In the genomic region with DNA sequence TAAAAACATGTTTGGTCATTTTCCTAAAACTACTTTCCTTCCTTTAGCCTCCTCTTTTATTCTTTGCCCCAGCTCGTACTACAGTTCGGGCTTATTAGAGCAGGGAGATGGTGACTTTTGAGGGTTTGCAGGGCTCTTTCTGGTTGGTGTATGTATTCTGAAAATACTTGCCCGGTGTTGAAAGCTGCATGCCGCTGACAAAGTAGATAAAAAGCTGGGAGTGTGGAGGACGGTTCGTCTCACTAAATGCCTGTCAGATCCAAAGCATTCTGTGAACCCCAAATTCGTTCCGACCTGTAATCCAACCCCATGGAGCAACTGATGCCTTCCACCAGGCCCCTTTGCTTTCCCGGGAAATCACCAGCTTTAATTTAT, we compare ENCODE assay signal across 8 cellular contexts. TPM values are rescaled to one million over a fixed set of nuclear protein-coding genes. Genes with fewer than 3 reads are reported as not detected.
DNase-seq lines count a peak whose midpoint lies in the region; ATAC-seq and TF ChIP-seq lines count a peak whose summit lies in the region.

No MANE protein-coding gene starts in this region.

- peak overlapping the region; percentile 41 for H3K27ac ChIP-seq in ACC112 (ENCODE audit: low read depth, low read length)
- H3K27ac ChIP-seq in HEK293 (ENCODE audit: extremely low read depth, low read depth, low read length), result peak overlapping the region; percentile 95
- peak overlapping the region; percentile 70 to 83 (median 78) for H3K27ac ChIP-seq in body of pancreas
- H3K27ac ChIP-seq in lower lobe of right lung, result peak overlapping the region; percentile 85
- H3K27ac ChIP-seq in vagina, result peak overlapping the region; percentile 94

- peaks cover 8% of the 10 kb centered on the region for H3K79me2 ChIP-seq in ACC112 (ENCODE audit: control insufficient read depth, insufficient read depth, low read length, unreplicated experiment)

- no peak for TF ChIP-seq CTCF in HEK293 (tag by site-specific recombination; IDR thresholded peaks at IDR 0.05)
- TF ChIP-seq CTCF in body of pancreas (IDR thresholded peaks at IDR 0.05), result no peak
- no peak for TF ChIP-seq CTCF in lower lobe of right lung (IDR thresholded peaks at IDR 0.05)
- TF ChIP-seq CTCF in vagina (IDR thresholded peaks at IDR 0.05), result no peak

- H3K9me3 ChIP-seq in HEK293 (ENCODE audit: control insufficient read depth, insufficient read depth, low read depth, low read length) (no peaks in the 10 kb centered on the region), body of pancreas (no peaks in the 10 kb centered on the region), lower lobe of right lung (no peaks in the 10 kb centered on the region), vagina (no peaks in the 10 kb centered on the region)

- peaks cover 16% of the 10 kb centered on the region for H3K4me1 ChIP-seq in ACC112 (ENCODE audit: control insufficient read depth, insufficient read depth, low read length, unreplicated experiment)
- peaks cover 38% of the 10 kb centered on the region for H3K4me1 ChIP-seq in HEK293 (ENCODE audit: control insufficient read depth, insufficient read depth, low read length)
- H3K4me1 ChIP-seq in body of pancreas, result peaks cover 51% of the 10 kb centered on the region
- H3K4me1 ChIP-seq in lower lobe of right lung, result peaks cover 13% of the 10 kb centered on the region
- peaks cover 38% of the 10 kb centered on the region for H3K4me1 ChIP-seq in vagina

- CTCF ChIA-PET in HEK293 (lab: Yijun Ruan, JAX), result interaction anchor here (0.7 to 2.2 kb wide), 5 partner anchors 9 to 527 kb away, joined by 3 to 8 read pairs (median 5); no protein-coding TSS in a partner anchor

- DNase-seq in body of pancreas, result no peak
- DNase-seq in lower lobe of right lung, result no peak
- no peak for DNase-seq in vagina (ENCODE audit: extremely low spot score in 2 of 2)
- DNase-seq in NCI-H2107 treated with DMSO at 0.1 percent for 48 hours (lab: John Stamatoyannopoulos, UW; ENCODE audit: unreplicated experiment), result no peak
- no peak for DNase-seq in ecto neural progenitor cell (ENCODE audit: low spot score)
- no peak for DNase-seq in activated effector memory CD4-positive, alpha-beta T cell treated with Interleukin-2 at 50 U/mL for 16 hours

- ATAC-seq in body of pancreas (no peak), lower lobe of right lung (peak; percentile 4 to 20)

- TF ChIP-seq POLR2A in body of pancreas (IDR thresholded peaks at IDR 0.05), result no peak
- no peak for TF ChIP-seq POLR2A in vagina (IDR thresholded peaks at IDR 0.05)

- peaks cover 12% of the 10 kb centered on the region for H3K36me3 ChIP-seq in ACC112 (ENCODE audit: insufficient read depth, low read length)
- H3K36me3 ChIP-seq in HEK293 (ENCODE audit: control insufficient read depth in 2 of 2, insufficient read depth in 1 of 2, low read length in 2 of 2), result peaks cover 0 to 3% of the 10 kb centered on the region in 2 experiments; a peak in 2 of 3 replicates
- no peaks in the 10 kb centered on the region for H3K36me3 ChIP-seq in body of pancreas (replicated peaks in 1 of 2; ENCODE audit: insufficient read depth in 1 of 2, low read depth in 2 of 2)
- H3K36me3 ChIP-seq in lower lobe of right lung, result no peaks in the 10 kb centered on the region
- no peaks in the 10 kb centered on the region for H3K36me3 ChIP-seq in vagina

- intact Hi-C loops in body of pancreas (cut with DNase I), result no loop called here
- intact Hi-C loops in lower lobe of right lung (cut with DNase I), result no loop called here
- intact Hi-C loops in vagina (cut with DNase I), result no loop called here

- peak overlapping the region; percentile 6 for H2AFZ ChIP-seq in ACC112 (ENCODE audit: low read length, unreplicated experiment)

- H3K4me3 ChIP-seq in ACC112 (ENCODE audit: low read depth, low read length), result peak overlapping the region; percentile 77
- peak overlapping the region; percentile 61 for H3K4me3 ChIP-seq in HEK293 (ENCODE audit: low read depth, low read length)
- peak overlapping the region in 1 of 2 donors; percentile 16 for H3K4me3 ChIP-seq in body of pancreas
- H3K4me3 ChIP-seq in lower lobe of right lung, result peak overlapping the region; percentile 71
- peak overlapping the region; percentile 56 to 65 for H3K4me3 ChIP-seq in vagina

- 34 to 59% methylated on average over 9 of the region's 9 CpGs for WGBS in body of pancreas, 2 donors

- POLR2A ChIA-PET in HEK293 (lab: Yijun Ruan, JAX), result interaction anchor here (1.0 to 2.5 kb wide), 4 partner anchors 19 to 81 kb away, joined by 3 to 12 read pairs (median 4); a partner anchor contains a TSS

- H3K27me3 ChIP-seq in ACC112 (ENCODE audit: insufficient read depth, low read length), result no peaks in the 10 kb centered on the region
- H3K27me3 ChIP-seq in body of pancreas, result no peaks in the 10 kb centered on the region
- no peaks in the 10 kb centered on the region for H3K27me3 ChIP-seq in lower lobe of right lung (ENCODE audit: low read depth)
- no peaks in the 10 kb centered on the region for H3K27me3 ChIP-seq in vagina

TF ChIP-seq in HEK293, 187 proteins besides CTCF, POLR2A, EP300 and RAD21:
- TF ChIP-seq SP7 (tag by site-specific recombination; IDR thresholded peaks at IDR 0.05) (no peak), ZNF785 (tag by site-specific recombination; IDR thresholded peaks at IDR 0.05) (no peak), ZNF629 (tag by site-specific recombination; IDR thresholded peaks at IDR 0.05) (no peak), ZNF404 (tag by site-specific recombination; IDR thresholded peaks at IDR 0.05) (no peak), KLF16 (tag by site-specific recombination; IDR thresholded peaks at IDR 0.05) (no peak), ZIC2 (tag by site-specific recombination; IDR thresholded peaks at IDR 0.05) (no peak), GLI2 (tag by site-specific recombination; IDR thresholded peaks at IDR 0.05; ENCODE audit: borderline replicate concordance, low read depth) (no peak), ZNF121 (tag by site-specific recombination; IDR thresholded peaks at IDR 0.05) (no peak), KLF9 (tag by site-specific recombination; IDR thresholded peaks at IDR 0.05; ENCODE audit: low read depth) (no peak), ZNF776 (tag by site-specific recombination; IDR thresholded peaks at IDR 0.05; ENCODE audit: borderline replicate concordance) (no peak), ZBTB21 (tag by site-specific recombination; IDR thresholded peaks at IDR 0.05) (no peak)
- TF ChIP-seq, protein P1, sequence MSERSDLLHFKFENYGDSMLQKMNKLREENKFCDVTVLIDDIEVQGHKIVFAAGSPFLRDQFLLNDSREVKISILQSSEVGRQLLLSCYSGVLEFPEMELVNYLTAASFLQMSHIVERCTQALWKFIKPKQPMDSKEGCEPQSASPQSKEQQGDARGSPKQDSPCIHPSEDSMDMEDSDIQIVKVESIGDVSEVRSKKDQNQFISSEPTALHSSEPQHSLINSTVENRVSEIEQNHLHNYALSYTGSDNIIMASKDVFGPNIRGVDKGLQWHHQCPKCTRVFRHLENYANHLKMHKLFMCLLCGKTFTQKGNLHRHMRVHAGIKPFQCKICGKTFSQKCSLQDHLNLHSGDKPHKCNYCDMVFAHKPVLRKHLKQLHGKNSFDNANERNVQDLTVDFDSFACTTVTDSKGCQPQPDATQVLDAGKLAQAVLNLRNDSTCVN (tag by site-specific recombination; optimal IDR thresholded peaks at IDR 0.05), result no peak
- TF ChIP-seq, protein P2, sequence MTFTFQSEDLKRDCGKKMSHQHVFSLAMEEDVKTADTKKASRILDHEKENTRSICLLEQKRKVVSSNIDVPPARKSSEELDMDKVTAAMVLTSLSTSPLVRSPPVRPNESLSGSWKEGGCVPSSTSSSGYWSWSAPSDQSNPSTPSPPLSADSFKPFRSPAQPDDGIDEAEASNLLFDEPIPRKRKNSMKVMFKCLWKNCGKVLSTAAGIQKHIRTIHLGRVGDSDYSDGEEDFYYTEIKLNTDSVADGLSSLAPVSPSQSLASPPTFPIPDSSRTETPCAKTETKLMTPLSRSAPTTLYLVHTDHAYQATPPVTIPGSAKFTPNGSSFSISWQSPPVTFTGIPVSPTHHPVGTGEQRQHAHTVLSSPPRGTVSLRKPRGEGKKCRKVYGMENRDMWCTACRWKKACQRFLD (tag by site-specific recombination; IDR thresholded peaks at IDR 0.05), result no peak
- TF ChIP-seq, protein P3, sequence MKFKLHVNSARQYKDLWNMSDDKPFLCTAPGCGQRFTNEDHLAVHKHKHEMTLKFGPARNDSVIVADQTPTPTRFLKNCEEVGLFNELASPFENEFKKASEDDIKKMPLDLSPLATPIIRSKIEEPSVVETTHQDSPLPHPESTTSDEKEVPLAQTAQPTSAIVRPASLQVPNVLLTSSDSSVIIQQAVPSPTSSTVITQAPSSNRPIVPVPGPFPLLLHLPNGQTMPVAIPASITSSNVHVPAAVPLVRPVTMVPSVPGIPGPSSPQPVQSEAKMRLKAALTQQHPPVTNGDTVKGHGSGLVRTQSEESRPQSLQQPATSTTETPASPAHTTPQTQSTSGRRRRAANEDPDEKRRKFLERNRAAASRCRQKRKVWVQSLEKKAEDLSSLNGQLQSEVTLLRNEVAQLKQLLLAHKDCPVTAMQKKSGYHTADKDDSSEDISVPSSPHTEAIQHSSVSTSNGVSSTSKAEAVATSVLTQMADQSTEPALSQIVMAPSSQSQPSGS (tag by site-specific recombination; IDR thresholded peaks at IDR 0.05; ENCODE audit: low read depth), result no peak
- TF ChIP-seq, protein P4, sequence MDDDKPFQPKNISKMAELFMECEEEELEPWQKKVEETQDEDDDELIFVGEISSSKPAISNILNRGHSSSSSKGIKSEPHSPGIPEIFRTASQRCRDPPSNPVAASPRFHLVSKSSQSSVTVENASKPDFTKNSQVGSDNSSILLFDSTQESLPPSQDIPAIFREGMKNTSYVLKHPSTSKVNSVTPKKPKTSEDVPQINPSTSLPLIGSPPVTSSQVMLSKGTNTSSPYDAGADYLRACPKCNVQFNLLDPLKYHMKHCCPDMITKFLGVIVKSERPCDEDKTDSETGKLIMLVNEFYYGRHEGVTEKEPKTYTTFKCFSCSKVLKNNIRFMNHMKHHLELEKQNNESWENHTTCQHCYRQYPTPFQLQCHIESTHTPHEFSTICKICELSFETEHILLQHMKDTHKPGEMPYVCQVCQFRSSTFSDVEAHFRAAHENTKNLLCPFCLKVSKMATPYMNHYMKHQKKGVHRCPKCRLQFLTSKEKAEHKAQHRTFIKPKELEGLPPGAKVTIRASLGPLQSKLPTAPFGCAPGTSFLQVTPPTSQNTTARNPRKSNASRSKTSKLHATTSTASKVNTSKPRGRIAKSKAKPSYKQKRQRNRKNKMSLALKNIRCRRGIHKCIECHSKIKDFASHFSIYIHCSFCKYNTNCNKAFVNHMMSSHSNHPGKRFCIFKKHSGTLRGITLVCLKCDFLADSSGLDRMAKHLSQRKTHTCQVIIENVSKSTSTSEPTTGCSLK (tag by site-specific recombination; IDR thresholded peaks at IDR 0.05), result no peak

RNA-seq across cellular contexts. Expression of a gene that starts 19.2 kb away (rescaled TPM):
- total RNA-seq in body of pancreas (10 to 100 TPM; 31.3 to 42.0 TPM), lower lobe of right lung (32.6 TPM), vagina (28.7 TPM)

Comparison
In these comparisons a context has a peak if more than half of its experiments do, and no peak if none do; other contexts are left out.
1. H3K27ac ChIP-seq: peak in every context shown above with its lines; median percentile 95 in HEK293; 94 in vagina; 85 in lower lobe of right lung; 78 in body of pancreas; 41 in ACC112.